Comparison of ENCODE assay signal across 17 cellular contexts in genomic region chr22:32794449-32795213, GRCh38. TPM values are rescaled to one million over a fixed set of nuclear protein-coding genes. Genes with fewer than 3 reads are reported as not detected.
DNase-seq lines count a peak whose midpoint lies in the region; ATAC-seq and TF ChIP-seq lines count a peak whose summit lies in the region.
"Had no signal": no experiment of that assay in that cellular context is flagged by ENCODE, and none has a peak within 500 bp of the region (broad histone marks: within the 10 kb centered on the region; RNA-seq: fewer than 3 reads in every experiment).

No MANE protein-coding gene starts in this region.

- H3K56ac ChIP-seq in IMR-90 (ENCODE audit: extremely low read depth, insufficient read depth, low read length): no peak overlapping the region

- H2AFZ ChIP-seq in IMR-90 (replicated peaks; ENCODE audit: low read length, poor library complexity): peak overlapping the region; percentile 4

- H3K36me3 Mint-ChIP-seq in mesothelial cell of epicardium: peaks cover 7% of the 10 kb centered on the region

- DNase-seq in IMR-90: peak; percentile 54
- DNase-seq in mesothelial cell of epicardium (ENCODE audit: low spot score in 2 of 2, unreplicated experiment in 2 of 2): no peak
- no peak for DNase-seq in NCI-H1092 treated with DMSO at 0.1 percent for 48 hours (lab: John Stamatoyannopoulos, UW)
- no peak for DNase-seq in NCI-H510A treated with DMSO at 0.1 percent for 48 hours (lab: John Stamatoyannopoulos, UW)
- DNase-seq in RPMI8226: no peak
- no peak for DNase-seq in GF-D8 (lab: John Stamatoyannopoulos, UW)
- DNase-seq: activated CD8-positive, alpha-beta T cell treated with anti-CD3 and anti-CD28 coated beads, Interleukin-2, amount 10 ng/mL, durations not matched to agents 7 days and 5 days; activated effector memory CD4-positive, alpha-beta T cell treated with anti-CD3 and anti-CD28 coated beads, Interleukin-2, amount 50 U/mL, for 16 hours; GDM1; kidney; NCI-H2081; NK-92 treated with Interleukin-12 subunit alpha and Interleukin-12 subunit beta, amount 100 ng/mL, for 24 hours had no signal

- H2BK5ac ChIP-seq in IMR-90 (ENCODE audit: low read depth, low read length, poor library complexity, severe bottlenecking): no peak overlapping the region

- TF ChIP-seq CTCF in 22Rv1 (IDR thresholded peaks at IDR 0.05): peak; percentile 14; the same call in 1 of the 2 replicates
- no peak for TF ChIP-seq CTCF in IMR-90 (conservative IDR thresholded peaks at IDR 0.05; ENCODE audit: low read depth, low read length)
- no peak for TF ChIP-seq CTCF in mesothelial cell of epicardium (IDR thresholded peaks at IDR 0.05; ENCODE audit: unreplicated experiment)

- TF ChIP-seq POLR2A in IMR-90 (IDR thresholded peaks at IDR 0.05; ENCODE audit: low read depth, low read length): no peak

- peaks cover 9% of the 10 kb centered on the region for H3K4me1 ChIP-seq in IMR-90 (ENCODE audit: control insufficient read depth, insufficient read depth, low read length)
- H3K4me1 ChIP-seq: A549 had no signal

- dilution Hi-C loops in IMR-90 (cut with HindIII; ENCODE audit: low sequenced_read_pairs, unreplicated experiment): no loop called here

- peaks cover 13% of the 10 kb centered on the region for H3K9me3 Mint-ChIP-seq in mesothelial cell of epicardium

- H3K4me2 ChIP-seq in IMR-90 (ENCODE audit: low read depth, low read length): no peak overlapping the region
- H3K4me2 ChIP-seq: A549 had no signal

- H2BK120ac ChIP-seq in IMR-90 (ENCODE audit: low read depth, low read length): peak overlapping the region; percentile 92; the same call in 1 of the 2 replicates

- no peak overlapping the region; the same call in 1 of the 2 replicates for H3K18ac ChIP-seq in IMR-90 (ENCODE audit: low read depth, low read length)

- H3K9ac ChIP-seq in IMR-90 (ENCODE audit: low read depth, low read length): no peak overlapping the region

- H4K20me1 ChIP-seq in IMR-90 (ENCODE audit: insufficient read depth, low read length): no peaks in the 10 kb centered on the region

- no peak overlapping the region for H3K27ac ChIP-seq in 22Rv1
- H3K27ac ChIP-seq in IMR-90 (ENCODE audit: insufficient read depth, low read length): peak overlapping the region; percentile 1; the same call in 1 of the 2 replicates
- peak overlapping the region; percentile 63 for H3K27ac ChIP-seq in cingulate gyrus (ENCODE audit: low read depth, low read length)
- H3K27ac ChIP-seq: A549, SJSA1 had no signal

- no peak overlapping the region; the same call in 1 of the 2 replicates for H2BK20ac ChIP-seq in IMR-90 (ENCODE audit: low read depth, low read length)

- 0 out of 2 replicates have a peak, but pooled peaks cover 3% of the 10 kb centered on the region for H3K9me1 ChIP-seq in IMR-90 (ENCODE audit: insufficient read depth, low read length)

- no peak for TF ChIP-seq RAD21 in IMR-90 (IDR thresholded peaks at IDR 0.05; ENCODE audit: low read length)

- no peak overlapping the region for H3K4me3 ChIP-seq in IMR-90 (ENCODE audit: insufficient read depth, low read depth, low read length)
- H3K4me3 ChIP-seq: A549, HAP-1, SJSA1 had no signal

- no peaks in the 10 kb centered on the region for H3K36me3 ChIP-seq in IMR-90 (ENCODE audit: control insufficient read depth, insufficient read depth, low read length)
- H3K36me3 ChIP-seq: HAP-1, SJSA1 had no signal

- H3K27me3 Mint-ChIP-seq in mesothelial cell of epicardium (ENCODE audit: low read depth): no peaks in the 10 kb centered on the region

- peak overlapping the region in 1 of 2 experiments; percentile 41; a peak in 1 of 4 replicates for H4K8ac ChIP-seq in IMR-90 (ENCODE audit: low read depth in 2 of 2, low read length in 2 of 2)

- no peak overlapping the region for H3K4me3 Mint-ChIP-seq in mesothelial cell of epicardium
- H3K4me3 Mint-ChIP-seq: activated CD8-positive, alpha-beta T cell treated with anti-CD3 and anti-CD28 coated beads, Interleukin-2, amount 10 ng/mL, durations not matched to agents 7 days and 5 days had no signal

- no peak overlapping the region for H2AK9ac ChIP-seq in IMR-90 (replicated peaks; ENCODE audit: low read depth, low read length, poor library complexity)

- peak; percentile 19 for ATAC-seq in IMR-90 (ENCODE audit: low read depth)
- ATAC-seq: A549; activated CD8-positive, alpha-beta T cell treated with anti-CD3 and anti-CD28 coated beads, Interleukin-2, amount 10 ng/mL, durations not matched to agents 7 days and 5 days had no signal

- peak overlapping the region; percentile 5 for H4K91ac ChIP-seq in IMR-90 (ENCODE audit: insufficient read depth, low read depth, low read length)

- WGBS in IMR-90 (ENCODE audit: extremely low coverage in 2 of 2, insufficient read length in 1 of 2), 2 experiments: 84% methylated on average over 4 of the region's 10 CpGs; no CpG with 5 or more reads in 1 of the 2 experiments

- BruUV-seq in IMR-90 (replicated peaks; lab: Mats Ljungman, UMichigan): no TSS peak

- POLR2A ChIA-PET in IMR-90 (lab: Charles Lee; ENCODE audit: unreplicated experiment): no interaction called here

- no peak overlapping the region for H3K23ac ChIP-seq in IMR-90 (ENCODE audit: low read depth, low read length)

- peak overlapping the region; percentile 1; the same call in 1 of the 2 replicates for H3K14ac ChIP-seq in IMR-90 (replicated peaks; ENCODE audit: low read depth, low read length)

- peak overlapping the region; percentile 7 for H3K27ac Mint-ChIP-seq in mesothelial cell of epicardium
- H3K27ac Mint-ChIP-seq: activated CD8-positive, alpha-beta T cell treated with anti-CD3 and anti-CD28 coated beads, Interleukin-2, amount 10 ng/mL, durations not matched to agents 7 days and 5 days had no signal

- in situ Hi-C loops in IMR-90 (cut with MboI; ENCODE audit: low sequenced_read_pairs): loop anchor here (5.0 kb wide), 2 partner anchors 142 to 267 kb away; no protein-coding TSS in a partner anchor

- intact Hi-C loops in IMR-90 (cut with micrococcal nuclease): loop anchor here (5.0 kb wide), 1 partner anchor 77 kb away; no protein-coding TSS in a partner anchor

- H3K9me3 ChIP-seq in IMR-90 (ENCODE audit: control insufficient read depth, insufficient read depth, low read length): no peaks in the 10 kb centered on the region
- H3K9me3 ChIP-seq: A549, HAP-1, SJSA1 had no signal

- H3K27me3 ChIP-seq in IMR-90 (ENCODE audit: control insufficient read depth, insufficient read depth, low read length): no peaks in the 10 kb centered on the region
- H3K27me3 ChIP-seq: SJSA1 had no signal

- no peaks in the 10 kb centered on the region for H3K79me1 ChIP-seq in IMR-90 (ENCODE audit: low read depth in 1 of 2, low read length in 2 of 2)

- no peak overlapping the region; the same call in 1 of the 2 replicates for H4K5ac ChIP-seq in IMR-90 (ENCODE audit: low read depth, low read length)

- peaks cover 31% of the 10 kb centered on the region for H3K4me1 Mint-ChIP-seq in mesothelial cell of epicardium

- H2BK15ac ChIP-seq in IMR-90 (ENCODE audit: low read depth, low read length): peak overlapping the region; percentile 29; the same call in 2 of the 3 replicates

- 0 out of 2 replicates have a peak overlapping the region, but pooled peaks have one; percentile 3 for H2AK5ac ChIP-seq in IMR-90 (ENCODE audit: low read depth, low read length)

- peak overlapping the region; percentile 62; the same call in 1 of the 2 replicates for H3K4ac ChIP-seq in IMR-90 (ENCODE audit: low read depth, low read length)

- CTCF ChIA-PET in IMR-90 (lab: Yijun Ruan, JAX): interaction anchor here (0.7 to 5.9 kb wide), 6 partner anchors 9 to 265 kb away, joined by 3 to 54 read pairs (median 4); no protein-coding TSS in a partner anchor

TF ChIP-seq in IMR-90, 13 proteins besides CTCF, POLR2A, EP300 and RAD21:
- TF ChIP-seq USF2 (IDR thresholded peaks at IDR 0.05; ENCODE audit: low read depth, low read length) (no peak), MXI1 (IDR thresholded peaks at IDR 0.05; ENCODE audit: borderline replicate concordance, low read depth, low read length) (no peak), NFE2L2 (IDR thresholded peaks at IDR 0.05; ENCODE audit: low read depth, low read length) (no peak), SMC3 (IDR thresholded peaks at IDR 0.05; ENCODE audit: low read depth, low read length) (no peak), RFX5 (IDR thresholded peaks at IDR 0.05; ENCODE audit: low read depth, low read length) (no peak), CEBPB (IDR thresholded peaks at IDR 0.05; ENCODE audit: low read depth, low read length) (no peak), MAZ (IDR thresholded peaks at IDR 0.05; ENCODE audit: borderline replicate concordance, low read depth, low read length) (no peak), BHLHE40 (IDR thresholded peaks at IDR 0.05; ENCODE audit: low read depth, low read length) (no peak), FOS (IDR thresholded peaks at IDR 0.05; ENCODE audit: low read depth, low read length) (no peak), MAFK (IDR thresholded peaks at IDR 0.05; ENCODE audit: low read depth, low read length) (no peak), RCOR1 (IDR thresholded peaks at IDR 0.05; ENCODE audit: insufficient replicate concordance, low read length) (no peak), CHD1 (IDR thresholded peaks at IDR 0.05; ENCODE audit: low read depth, low read length) (no peak)
- TF ChIP-seq, protein P1, sequence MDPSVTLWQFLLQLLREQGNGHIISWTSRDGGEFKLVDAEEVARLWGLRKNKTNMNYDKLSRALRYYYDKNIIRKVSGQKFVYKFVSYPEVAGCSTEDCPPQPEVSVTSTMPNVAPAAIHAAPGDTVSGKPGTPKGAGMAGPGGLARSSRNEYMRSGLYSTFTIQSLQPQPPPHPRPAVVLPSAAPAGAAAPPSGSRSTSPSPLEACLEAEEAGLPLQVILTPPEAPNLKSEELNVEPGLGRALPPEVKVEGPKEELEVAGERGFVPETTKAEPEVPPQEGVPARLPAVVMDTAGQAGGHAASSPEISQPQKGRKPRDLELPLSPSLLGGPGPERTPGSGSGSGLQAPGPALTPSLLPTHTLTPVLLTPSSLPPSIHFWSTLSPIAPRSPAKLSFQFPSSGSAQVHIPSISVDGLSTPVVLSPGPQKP (IDR thresholded peaks at IDR 0.05; ENCODE audit: borderline replicate concordance, low read depth, low read length): no peak

RNA-seq across cellular contexts. Expression of gene TIMP3, which starts 6.9 kb away (rescaled TPM):
- total RNA-seq in IMR-90 (2012; rRNA removed): 98.8 and 108 TPM in 2 replicates
- 173 and 179 TPM in 2 replicates for polyA plus RNA-seq in IMR-90 (2012; rRNA removed)
- 114 and 148 TPM in 2 replicates for polyA plus RNA-seq in IMR-90 (2012; cell fraction: cytosol; rRNA removed)
- polyA plus RNA-seq in IMR-90 (2012; cell fraction: nucleus; rRNA removed; ENCODE audit: low replicate concordance): 70.7 and 131 TPM in 2 replicates
- 65.9 to 68.2 TPM (median 67.2 TPM) in 3 replicates for total RNA-seq in mesothelial cell of epicardium
- total RNA-seq: activated CD8-positive, alpha-beta T cell treated with anti-CD3 and anti-CD28 coated beads, Interleukin-2, amount 10 ng/mL, durations not matched to agents 7 days and 5 days had no signal
